ENCODE assay signal across 20 cellular contexts in genomic region chr7:136947347-136947746, GRCh38.
DNase-seq lines count a peak whose midpoint lies in the region; ATAC-seq, FAIRE-seq and TF ChIP-seq lines count a peak whose summit lies in the region.
"Had no signal": no experiment of that assay in that cellular context is flagged by ENCODE, and none has a peak within 500 bp of the region (broad histone marks: within the 10 kb centered on the region; RNA-seq: fewer than 3 reads in every experiment).

No MANE protein-coding gene starts in this region.

- peak overlapping the region; percentile 69; the same call in 1 of the 2 replicates for H2BK20ac ChIP-seq in IMR-90 (ENCODE audit: low read depth, low read length)

- peak overlapping the region; percentile 57; the same call in 1 of the 3 replicates for H2BK15ac ChIP-seq in IMR-90 (ENCODE audit: low read depth, low read length)

- no peak overlapping the region for H3K23ac ChIP-seq in IMR-90 (ENCODE audit: low read depth, low read length)

- no peak overlapping the region for H2AK9ac ChIP-seq in IMR-90 (replicated peaks; ENCODE audit: low read depth, low read length, poor library complexity)

- H3K18ac ChIP-seq in IMR-90 (ENCODE audit: low read depth, low read length) = no peak overlapping the region

- no peaks in the 10 kb centered on the region for H3K27me3 Mint-ChIP-seq in astrocyte (ENCODE audit: low read depth, unreplicated experiment)
- H3K27me3 Mint-ChIP-seq: CD4-positive, alpha-beta T cell had no signal

- BruUV-seq in IMR-90 (replicated peaks; lab: Mats Ljungman, UMichigan) = no TSS peak

- peak overlapping the region; percentile 82 for H2BK5ac ChIP-seq in IMR-90 (ENCODE audit: low read depth, low read length, poor library complexity, severe bottlenecking)

- peaks cover 17% of the 10 kb centered on the region for H3K4me1 ChIP-seq in IMR-90 (ENCODE audit: control insufficient read depth, insufficient read depth, low read length)
- H3K4me1 ChIP-seq in astrocyte (ENCODE audit: insufficient read depth, low read length) = no peaks in the 10 kb centered on the region

- no peak for TF ChIP-seq RAD21 in IMR-90 (IDR thresholded peaks at IDR 0.05; ENCODE audit: low read length)

- DNase-seq in A172 (ENCODE audit: low spot score) (peak; percentile 10), IMR-90 (peak; percentile 63), astrocyte (ENCODE audit: low read depth) (peak; percentile 61), fibroblast of pulmonary artery (ENCODE audit: low read depth) (peak; percentile 34), GM20000 (ENCODE audit: low spot score) (no peak), MV-4-11 (lab: John Stamatoyannopoulos, UW) (no peak)
- no peak for DNase-seq in stimulated activated CD8-positive, alpha-beta memory T cell treated with anti-CD3 and anti-CD28 coated beads, Interleukin-4, amount 100 ng/mL, for 48 hours
- no peak for DNase-seq in activated CD4-positive, alpha-beta T cell treated with anti-CD3 and anti-CD28 coated beads for 1 hour
- DNase-seq: AML-193; Calu3; CD4-positive, alpha-beta T cell; GDM1; KG1; MM.1S; NCI-H1436 treated with DMSO at 0.1 percent for 48 hours; NCI-H2081 treated with DMSO at 0.1 percent for 48 hours; NCI-H226; NCI-H69; PC-9 had no signal

- intact Hi-C loops in IMR-90 (cut with micrococcal nuclease) = loop anchor here (5.0 kb wide), 1 partner anchor 200 kb away; no protein-coding TSS in a partner anchor

- no peak for ATAC-seq in IMR-90 (ENCODE audit: low read depth)
- ATAC-seq: Right ventricle myocardium inferior had no signal

- POLR2A ChIA-PET in IMR-90 (lab: Charles Lee; ENCODE audit: unreplicated experiment) = no interaction called here

- peaks cover 41 to 65% of the 10 kb centered on the region in 2 experiments for H3K79me1 ChIP-seq in IMR-90 (ENCODE audit: low read depth in 1 of 2, low read length in 2 of 2)

- no peak overlapping the region for H3K56ac ChIP-seq in IMR-90 (ENCODE audit: extremely low read depth, insufficient read depth, low read length)

- H3K27ac ChIP-seq in IMR-90 (ENCODE audit: insufficient read depth, low read length) = no peak overlapping the region
- H3K27ac ChIP-seq in astrocyte (ENCODE audit: low read depth, low read length) = no peak overlapping the region
- H3K27ac ChIP-seq: PC-9 had no signal

- no peak overlapping the region for H3K4me3 Mint-ChIP-seq in astrocyte (ENCODE audit: unreplicated experiment)
- H3K4me3 Mint-ChIP-seq: CD4-positive, alpha-beta T cell had no signal

- H3K36me3 ChIP-seq in IMR-90 (ENCODE audit: control insufficient read depth, insufficient read depth, low read length) (peaks cover 29% of the 10 kb centered on the region), astrocyte (ENCODE audit: insufficient read depth, low read length) (no peaks in the 10 kb centered on the region)

- peak overlapping the region; percentile 55 for H4K91ac ChIP-seq in IMR-90 (ENCODE audit: insufficient read depth, low read depth, low read length)

- CTCF ChIA-PET in IMR-90 (lab: Yijun Ruan, JAX) = no interaction called here

- peak overlapping the region; percentile 64; the same call in 1 of the 2 replicates for H3K14ac ChIP-seq in IMR-90 (replicated peaks; ENCODE audit: low read depth, low read length)

- FAIRE-seq in astrocyte (lab: Jason Lieb, UNC) = no peak

- no peak overlapping the region for H3K9ac ChIP-seq in IMR-90 (ENCODE audit: low read depth, low read length)
- no peak overlapping the region for H3K9ac ChIP-seq in astrocyte (ENCODE audit: low read length)

- H3K9me3 Mint-ChIP-seq in astrocyte (ENCODE audit: unreplicated experiment) = no peaks in the 10 kb centered on the region

- H4K20me1 ChIP-seq in IMR-90 (ENCODE audit: insufficient read depth, low read length) = no peaks in the 10 kb centered on the region
- H4K20me1 ChIP-seq in astrocyte (ENCODE audit: insufficient read depth, low read length) = no peaks in the 10 kb centered on the region

- H3K9me3 ChIP-seq in IMR-90 (ENCODE audit: control insufficient read depth, insufficient read depth, low read length) (no peaks in the 10 kb centered on the region), astrocyte (ENCODE audit: insufficient read depth, low read depth, low read length) (no peaks in the 10 kb centered on the region)

- peak overlapping the region; percentile 61 to 77; a peak in 1 of 4 replicates for H4K8ac ChIP-seq in IMR-90 (ENCODE audit: low read depth in 2 of 2, low read length in 2 of 2)

- H3K4ac ChIP-seq in IMR-90 (ENCODE audit: low read depth, low read length) = peak overlapping the region; percentile 63; the same call in 1 of the 2 replicates

- TF ChIP-seq POLR2A in IMR-90 (IDR thresholded peaks at IDR 0.05; ENCODE audit: low read depth, low read length) = no peak

- H3K27me3 ChIP-seq in IMR-90 (ENCODE audit: control insufficient read depth, insufficient read depth, low read length) (no peaks in the 10 kb centered on the region), astrocyte (ENCODE audit: insufficient read depth, low read length) (no peaks in the 10 kb centered on the region)

- in situ Hi-C loops in IMR-90 (cut with MboI; ENCODE audit: low sequenced_read_pairs) = no loop called here

- H3K4me1 Mint-ChIP-seq in astrocyte (ENCODE audit: low read depth, unreplicated experiment) = peaks cover 6% of the 10 kb centered on the region

- TF ChIP-seq CTCF in IMR-90 (conservative IDR thresholded peaks at IDR 0.05; ENCODE audit: low read depth, low read length) = no peak
- no peak for TF ChIP-seq CTCF in astrocyte (IDR thresholded peaks at IDR 0.05; ENCODE audit: insufficient read depth, low read depth, low read length)
- TF ChIP-seq CTCF in fibroblast of pulmonary artery (IDR thresholded peaks at IDR 0.05; ENCODE audit: low read length, missing control alignments) = no peak
- TF ChIP-seq CTCF in GM20000 (IDR thresholded peaks at IDR 0.05; ENCODE audit: extremely low read depth, missing control alignments) = no peak

- H3K9me1 ChIP-seq in IMR-90 (ENCODE audit: insufficient read depth, low read length) = peaks cover 3% of the 10 kb centered on the region

- H3K4me2 ChIP-seq in IMR-90 (ENCODE audit: low read depth, low read length) (no peak overlapping the region), astrocyte (ENCODE audit: low read length) (no peak overlapping the region)
- H3K4me2 ChIP-seq: PC-9 had no signal

- H3K79me2 ChIP-seq in astrocyte (ENCODE audit: insufficient read depth, low read length) = no peaks in the 10 kb centered on the region

- no peaks in the 10 kb centered on the region for H3K36me3 Mint-ChIP-seq in astrocyte (ENCODE audit: low read depth, unreplicated experiment)

- H3K4me3 ChIP-seq in IMR-90 (ENCODE audit: insufficient read depth, low read depth, low read length) (no peak overlapping the region), astrocyte (ENCODE audit: insufficient read depth, low read depth, low read length) (no peak overlapping the region), fibroblast of pulmonary artery (replicated peaks; ENCODE audit: low read depth, low read length) (no peak overlapping the region)
- H3K4me3 ChIP-seq: PC-9 had no signal

- H3K27ac Mint-ChIP-seq in astrocyte (ENCODE audit: unreplicated experiment) = no peak overlapping the region
- H3K27ac Mint-ChIP-seq: CD4-positive, alpha-beta T cell had no signal

- peak overlapping the region; percentile 24 for H2BK120ac ChIP-seq in IMR-90 (ENCODE audit: low read depth, low read length)

- dilution Hi-C loops in IMR-90 (cut with HindIII; ENCODE audit: low sequenced_read_pairs, unreplicated experiment) = no loop called here

- no peak overlapping the region for H4K5ac ChIP-seq in IMR-90 (ENCODE audit: low read depth, low read length)

- H2AFZ ChIP-seq in IMR-90 (replicated peaks; ENCODE audit: low read length, poor library complexity) = no peak overlapping the region
- no peak overlapping the region for H2AFZ ChIP-seq in astrocyte (ENCODE audit: low read depth, low read length)
- H2AFZ ChIP-seq: PC-9 had no signal

- H2AK5ac ChIP-seq in IMR-90 (ENCODE audit: low read depth, low read length) = no peak overlapping the region

TF ChIP-seq in IMR-90, 13 proteins besides CTCF, POLR2A, EP300 and RAD21:
- TF ChIP-seq SMC3 (IDR thresholded peaks at IDR 0.05; ENCODE audit: low read depth, low read length) (no peak), CHD1 (IDR thresholded peaks at IDR 0.05; ENCODE audit: low read depth, low read length) (no peak), RCOR1 (IDR thresholded peaks at IDR 0.05; ENCODE audit: insufficient replicate concordance, low read length) (no peak), BHLHE40 (IDR thresholded peaks at IDR 0.05; ENCODE audit: low read depth, low read length) (no peak), ELK1 (IDR thresholded peaks at IDR 0.05; ENCODE audit: borderline replicate concordance, low read depth, low read length) (no peak), USF2 (IDR thresholded peaks at IDR 0.05; ENCODE audit: low read depth, low read length) (no peak), MXI1 (IDR thresholded peaks at IDR 0.05; ENCODE audit: borderline replicate concordance, low read depth, low read length) (no peak), CEBPB (IDR thresholded peaks at IDR 0.05; ENCODE audit: low read depth, low read length) (no peak), NFE2L2 (IDR thresholded peaks at IDR 0.05; ENCODE audit: low read depth, low read length) (no peak), MAFK (IDR thresholded peaks at IDR 0.05; ENCODE audit: low read depth, low read length) (no peak), MAZ (IDR thresholded peaks at IDR 0.05; ENCODE audit: borderline replicate concordance, low read depth, low read length) (no peak), RFX5 (IDR thresholded peaks at IDR 0.05; ENCODE audit: low read depth, low read length) (no peak), FOS (IDR thresholded peaks at IDR 0.05; ENCODE audit: low read depth, low read length) (no peak)

Comparison
In these comparisons a context has a peak if more than half of its experiments do, and no peak if none do; other contexts are left out.
1. DNase-seq: peak in A172 (single experiment), IMR-90 (single experiment), astrocyte (single experiment) and fibroblast of pulmonary artery (single experiment); none in stimulated activated CD8-positive, alpha-beta memory T cell treated with anti-CD3 and anti-CD28 coated beads, Interleukin-4, amount 100 ng/mL, for 48 hours (single experiment), activated CD4-positive, alpha-beta T cell treated with anti-CD3 and anti-CD28 coated beads for 1 hour (single experiment), GM20000 (single experiment) and MV-4-11 (single experiment).